11 cellular contexts compared by ENCODE assay signal in genomic region chr3:38153986-38154608, GRCh38. TPM values are rescaled to one million over a fixed set of nuclear protein-coding genes. Genes with fewer than 3 reads are reported as not detected.
DNase-seq lines count a peak whose midpoint lies in the region; TF ChIP-seq lines count a peak whose summit lies in the region.
"Had no signal": no experiment of that assay in that cellular context is flagged by ENCODE, and none has a peak within 500 bp of the region (broad histone marks: within the 10 kb centered on the region; RNA-seq: fewer than 3 reads in every experiment).

No MANE protein-coding gene starts in this region.

- H3K4me1 ChIP-seq in esophagus (ENCODE audit: control insufficient read depth in 2 of 2, insufficient read depth in 2 of 2, low read length in 1 of 2) (peaks cover 0 to 6% of the 10 kb centered on the region in 2 donors), spleen (peaks cover 0 to 32% (median 11%) of the 10 kb centered on the region in 6 donors)
- H3K4me1 ChIP-seq: colonic mucosa, testis had no signal

- TF ChIP-seq POLR2A in spleen (IDR thresholded peaks at IDR 0.05): no peak

- H3K9me3 ChIP-seq in esophagus (ENCODE audit: control insufficient read depth in 2 of 2, insufficient read depth in 1 of 2, low read depth in 1 of 2, low read length in 1 of 2) (no peaks in the 10 kb centered on the region), spleen (no peaks in the 10 kb centered on the region)
- H3K9me3 ChIP-seq: colonic mucosa, testis had no signal

- H3K36me3 ChIP-seq in esophagus (ENCODE audit: control insufficient read depth in 2 of 2, insufficient read depth in 2 of 2, low read length in 1 of 2) (no peaks in the 10 kb centered on the region), spleen (no peaks in the 10 kb centered on the region)
- H3K36me3 ChIP-seq: colonic mucosa had no signal

- intact Hi-C loops in spleen (cut with DNase I; ENCODE audit: low total_unique reads): no loop called here

- no peak overlapping the region for H3K4me3 ChIP-seq in esophagus (ENCODE audit: low read depth in 1 of 2, low read length in 2 of 2)
- no peak overlapping the region for H3K4me3 ChIP-seq in spleen
- H3K4me3 ChIP-seq: colonic mucosa, testis had no signal

- WGBS in esophagus, 2 donors: 58 to 68% methylated on average over 2 of the region's 2 CpGs
- 85 to 92% (median 89%) methylated on average over 2 of the region's 2 CpGs for WGBS in spleen, 5 donors

- DNase-seq in NCI-H748 (lab: John Stamatoyannopoulos, UW; ENCODE audit: unreplicated experiment) (peak; percentile 31), NCI-H748 treated with DMSO at 0.1 percent for 48 hours (lab: John Stamatoyannopoulos, UW) (no peak), NOMO-1 treated with DMSO at 0.1 percent for 48 hours (lab: John Stamatoyannopoulos, UW; ENCODE audit: unreplicated experiment) (peak; percentile 77), spleen (no peak), activated gamma-delta T cell treated with Interleukin-2 at 50 U/mL for 16 hours (no peak)
- no peak for DNase-seq in stimulated activated CD4-positive, alpha-beta T cell treated with anti-CD3 and anti-CD28 coated beads, Interleukin-4, amount 100 ng/mL, for 4 hours
- DNase-seq in activated naive CD4-positive, alpha-beta T cell (lab: John Stamatoyannopoulos, UW): no peak
- DNase-seq: stimulated activated CD4-positive, alpha-beta T cell treated with anti-CD3 and anti-CD28 coated beads, Interleukin-12 subunit alpha, Interleukin-12 subunit beta, amount 100 ng/mL, for 4 hours; testis had no signal

- H3K27ac ChIP-seq in esophagus (ENCODE audit: low read depth in 2 of 2, low read length in 1 of 2) (peak overlapping the region; percentile 66 to 90), spleen (peak overlapping the region in 6 of 8 donors; percentile 17 to 87 (median 49))
- H3K27ac ChIP-seq: colonic mucosa, testis had no signal

- H3K27me3 ChIP-seq in esophagus (ENCODE audit: control insufficient read depth in 1 of 2, insufficient read depth in 2 of 2, low read length in 2 of 2): no peaks in the 10 kb centered on the region
- no peaks in the 10 kb centered on the region for H3K27me3 ChIP-seq in spleen (replicated peaks in 1 of 7)
- H3K27me3 ChIP-seq: colonic mucosa, testis had no signal

- no peak for TF ChIP-seq CTCF in spleen (IDR thresholded peaks at IDR 0.05 in 8 of 11, conservative IDR thresholded peaks at IDR 0.05 in 3 of 11)

RNA-seq across cellular contexts. Expression of gene OXSR1, which starts 11.2 kb away (rescaled TPM):
- polyA plus RNA-seq in esophagus (10 to 100 TPM; 21.7 to 27.5 TPM), spleen (10 to 100 TPM in 1 of 3 donors, 1 to 10 TPM in 2; 9.3 to 12.4 (median 9.7) TPM)
- total RNA-seq in spleen: 10 to 100 TPM; 28.6 to 45.0 (median 33.4) TPM

RNA-seq across cellular contexts. Expression of gene MYD88, which starts 15.6 kb away (rescaled TPM):
- 10 to 100 TPM; 26.5 to 44.0 TPM for polyA plus RNA-seq in esophagus
- total RNA-seq in spleen: 100 to 1,000 TPM in 2 of 7 donors, 10 to 100 TPM in 5; 69.8 to 146 (median 90.9) TPM
- 10 to 100 TPM; 38.8 to 53.3 (median 41.1) TPM for polyA plus RNA-seq in spleen

RNA-seq across cellular contexts. Expression of gene ACAA1, which starts 17.2 kb away (rescaled TPM):
- polyA plus RNA-seq in esophagus: 100 to 1,000 TPM in 1 of 2 donors, 10 to 100 TPM in 1; 79.4 to 101 TPM
- 100 to 1,000 TPM in 2 of 7 donors, 10 to 100 TPM in 5; 77.5 to 120 (median 88.0) TPM for total RNA-seq in spleen
- polyA plus RNA-seq in spleen: 10 to 100 TPM; 68.4 to 79.3 (median 73.9) TPM

Comparison
In these comparisons a context has a peak if more than half of its experiments do, and no peak if none do; other contexts are left out.
1. DNase-seq: peak in NCI-H748 (single experiment) and NOMO-1 treated with DMSO at 0.1 percent for 48 hours (single experiment); none in NCI-H748 treated with DMSO at 0.1 percent for 48 hours (single experiment), spleen (single experiment), stimulated activated CD4-positive, alpha-beta T cell treated with anti-CD3 and anti-CD28 coated beads, Interleukin-4, amount 100 ng/mL, for 4 hours (0 of 2), activated naive CD4-positive, alpha-beta T cell (0 of 4) and activated gamma-delta T cell treated with Interleukin-2 at 50 U/mL for 16 hours (single experiment).